Comparison of ENCODE assay signal across 25 cellular contexts in the genomic region with DNA sequence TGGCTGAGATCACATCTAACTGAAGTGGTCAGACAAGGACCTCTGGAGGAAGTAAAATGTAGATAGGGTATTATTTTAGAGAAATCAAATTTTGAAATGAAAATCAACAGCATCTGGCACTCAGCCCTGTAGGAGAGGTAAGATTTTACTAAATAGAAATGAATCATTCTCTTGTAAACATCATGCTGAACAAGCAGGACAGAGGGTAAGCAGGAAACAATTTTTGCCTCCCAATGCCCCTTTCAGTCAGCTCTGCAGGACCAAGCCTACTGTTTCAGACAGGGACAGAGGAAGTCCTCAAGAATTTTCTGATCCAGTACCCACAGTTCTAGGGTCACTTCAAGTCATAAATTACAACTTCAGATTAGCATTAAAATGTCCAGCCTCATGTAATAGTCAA.
DNase-seq lines count a peak whose midpoint lies in the region; ATAC-seq and TF ChIP-seq lines count a peak whose summit lies in the region.
"Had no signal": no experiment of that assay in that cellular context is flagged by ENCODE, and none has a peak within 500 bp of the region (broad histone marks: within the 10 kb centered on the region; RNA-seq: fewer than 3 reads in every experiment).

No MANE protein-coding gene starts in this region.

- H3K27me3 ChIP-seq in OCI-LY3 (ENCODE audit: low read depth, low read length): no peaks in the 10 kb centered on the region
- H3K27me3 ChIP-seq: BE2C, colonic mucosa, ovary, upper lobe of left lung had no signal

- ATAC-seq in activated T-cell treated with anti-CD3 and anti-CD28 coated beads, Interleukin-2, amount 50 U/mL, for 4 hours: no peak
- no peak for ATAC-seq in GM19397 (IDR thresholded peaks at IDR 0.05; ENCODE audit: unreplicated experiment)

- no peak overlapping the region for H2AFZ ChIP-seq in OCI-LY3 (ENCODE audit: low read depth, low read length)

- H3K27me3 Mint-ChIP-seq in activated T-cell treated with anti-CD3 and anti-CD28 coated beads, Interleukin-2, amount 50 U/mL, for 24 hours: peaks cover 12% of the 10 kb centered on the region
- no peaks in the 10 kb centered on the region for H3K27me3 Mint-ChIP-seq in activated T-cell treated with anti-CD3 and anti-CD28 coated beads, Interleukin-2, amount 50 U/mL, for 4 hours (ENCODE audit: low read depth)
- H3K27me3 Mint-ChIP-seq in activated T-helper 2 cell treated with anti-CD3 and anti-CD28 coated beads, Interferon-gamma antibody, Interleukin-2, Interleukin-4, amounts not matched to agents 10 μg/mL and 5 μg/mL and 100 μg/mL, durations not matched to agents 14 hours and 24 hours and 36 hours (ENCODE audit: low read depth): peaks cover 23% of the 10 kb centered on the region

- no peak overlapping the region for H3K27ac ChIP-seq in OCI-LY3 (ENCODE audit: low read length)
- H3K27ac ChIP-seq: colonic mucosa, ovary, upper lobe of left lung had no signal

- DNase-seq in activated T-cell treated with anti-CD3 and anti-CD28 coated beads, Interleukin-2, amount 50 U/mL, for 24 hours: no peak
- DNase-seq in activated T-cell treated with anti-CD3 and anti-CD28 coated beads, Interleukin-2, amount 50 U/mL, for 4 hours: no peak
- DNase-seq in activated T-helper 2 cell treated with anti-CD3 and anti-CD28 coated beads, Interferon-gamma antibody, Interleukin-2, Interleukin-4, amounts not matched to agents 10 μg/mL and 5 μg/mL and 100 μg/mL, durations not matched to agents 14 hours and 24 hours and 36 hours (ENCODE audit: low spot score): no peak
- DNase-seq in iris pigment epithelial cell (ENCODE audit: low read depth) (peak; percentile 25), midbrain (lab: John Stamatoyannopoulos, UW) (no peak), DMS79 (lab: John Stamatoyannopoulos, UW) (no peak)
- DNase-seq: ACHN; activated effector memory CD4-positive, alpha-beta T cell treated with Interleukin-2 at 50 U/mL for 16 hours; BE2C; colonic mucosa; effector CD8-positive, alpha-beta T cell; erythroblast; H9; mammary epithelial cell; MM.1S; NCI-H2081; NCI-H226; ovary; small intestine; stimulated activated CD4-positive, alpha-beta T cell treated with anti-CD3 and anti-CD28 coated beads, Interleukin-1b, Interleukin-23, amount 100 ng/mL, for 48 hours; substantia nigra; T-cell; upper lobe of left lung had no signal

- H3K4me3 ChIP-seq in OCI-LY3 (ENCODE audit: low read length): no peak overlapping the region
- H3K4me3 ChIP-seq: colonic mucosa, ovary, upper lobe of left lung had no signal

- H3K27ac Mint-ChIP-seq in activated T-cell treated with anti-CD3 and anti-CD28 coated beads, Interleukin-2, amount 50 U/mL, for 24 hours: peak overlapping the region; percentile 35
- peak overlapping the region; percentile 88 for H3K27ac Mint-ChIP-seq in activated T-helper 2 cell treated with anti-CD3 and anti-CD28 coated beads, Interferon-gamma antibody, Interleukin-2, Interleukin-4, amounts not matched to agents 10 μg/mL and 5 μg/mL and 100 μg/mL, durations not matched to agents 14 hours and 24 hours and 36 hours
- H3K27ac Mint-ChIP-seq: H9, T-cell had no signal

- H3K9me3 ChIP-seq in OCI-LY3 (ENCODE audit: insufficient read depth, low read length): no peaks in the 10 kb centered on the region
- H3K9me3 ChIP-seq: BE2C, colonic mucosa, ovary, upper lobe of left lung had no signal

- no peaks in the 10 kb centered on the region for H3K79me2 ChIP-seq in OCI-LY3 (ENCODE audit: low read length)

- intact Hi-C loops in activated T-helper 2 cell treated with anti-CD3 and anti-CD28 coated beads, Interferon-gamma antibody, Interleukin-2, Interleukin-4, amounts not matched to agents 10 μg/mL and 5 μg/mL and 100 μg/mL, durations not matched to agents 14 hours and 24 hours and 36 hours (cut with micrococcal nuclease): loop anchor here (2.0 kb wide), 1 partner anchor 50 kb away; no protein-coding TSS in a partner anchor

- no peaks in the 10 kb centered on the region for H4K20me1 ChIP-seq in OCI-LY3 (ENCODE audit: insufficient read depth, low read length)

- H3K9ac ChIP-seq in OCI-LY3 (ENCODE audit: low read length): no peak overlapping the region

- H3K36me3 Mint-ChIP-seq in activated T-cell treated with anti-CD3 and anti-CD28 coated beads, Interleukin-2, amount 50 U/mL, for 24 hours (ENCODE audit: low read depth): no peaks in the 10 kb centered on the region
- H3K36me3 Mint-ChIP-seq in activated T-cell treated with anti-CD3 and anti-CD28 coated beads, Interleukin-2, amount 50 U/mL, for 4 hours (ENCODE audit: insufficient read depth): no peaks in the 10 kb centered on the region
- H3K36me3 Mint-ChIP-seq in activated T-helper 2 cell treated with anti-CD3 and anti-CD28 coated beads, Interferon-gamma antibody, Interleukin-2, Interleukin-4, amounts not matched to agents 10 μg/mL and 5 μg/mL and 100 μg/mL, durations not matched to agents 14 hours and 24 hours and 36 hours (ENCODE audit: low read depth): peaks cover 8% of the 10 kb centered on the region
- H3K36me3 Mint-ChIP-seq: T-cell had no signal

- peaks cover 25% of the 10 kb centered on the region for H3K4me1 Mint-ChIP-seq in activated T-cell treated with anti-CD3 and anti-CD28 coated beads, Interleukin-2, amount 50 U/mL, for 24 hours (ENCODE audit: low read depth)
- H3K4me1 Mint-ChIP-seq in activated T-cell treated with anti-CD3 and anti-CD28 coated beads, Interleukin-2, amount 50 U/mL, for 4 hours (ENCODE audit: low read depth): peaks cover 14% of the 10 kb centered on the region
- H3K4me1 Mint-ChIP-seq in activated T-helper 2 cell treated with anti-CD3 and anti-CD28 coated beads, Interferon-gamma antibody, Interleukin-2, Interleukin-4, amounts not matched to agents 10 μg/mL and 5 μg/mL and 100 μg/mL, durations not matched to agents 14 hours and 24 hours and 36 hours (ENCODE audit: low read depth): peaks cover 37% of the 10 kb centered on the region
- H3K4me1 Mint-ChIP-seq: H9 had no signal

- H3K4me1 ChIP-seq in OCI-LY3 (ENCODE audit: low read length): peaks cover 59% of the 10 kb centered on the region
- H3K4me1 ChIP-seq: BE2C, colonic mucosa had no signal

- TF ChIP-seq CTCF in OCI-LY3 (IDR thresholded peaks at IDR 0.05; ENCODE audit: low read depth, low read length): peak; percentile 7; the same call in 1 of the 2 replicates

- peak overlapping the region; percentile 6; the same call in 1 of the 2 replicates for H3K4me2 ChIP-seq in OCI-LY3 (ENCODE audit: low read length)

- peaks cover 9% of the 10 kb centered on the region for H3K36me3 ChIP-seq in OCI-LY3 (replicated peaks; ENCODE audit: low read depth, low read length)
- H3K36me3 ChIP-seq: BE2C, colonic mucosa, ovary, upper lobe of left lung had no signal

- H3K4me3 Mint-ChIP-seq in activated T-cell treated with anti-CD3 and anti-CD28 coated beads, Interleukin-2, amount 50 U/mL, for 24 hours: no peak overlapping the region
- no peak overlapping the region for H3K4me3 Mint-ChIP-seq in activated T-cell treated with anti-CD3 and anti-CD28 coated beads, Interleukin-2, amount 50 U/mL, for 4 hours
- peak overlapping the region; percentile 31 for H3K4me3 Mint-ChIP-seq in activated T-helper 2 cell treated with anti-CD3 and anti-CD28 coated beads, Interferon-gamma antibody, Interleukin-2, Interleukin-4, amounts not matched to agents 10 μg/mL and 5 μg/mL and 100 μg/mL, durations not matched to agents 14 hours and 24 hours and 36 hours (ENCODE audit: low read depth)
- H3K4me3 Mint-ChIP-seq: H9, T-cell had no signal

- no peaks in the 10 kb centered on the region for H3K9me3 Mint-ChIP-seq in activated T-cell treated with anti-CD3 and anti-CD28 coated beads, Interleukin-2, amount 50 U/mL, for 24 hours
- H3K9me3 Mint-ChIP-seq in activated T-cell treated with anti-CD3 and anti-CD28 coated beads, Interleukin-2, amount 50 U/mL, for 4 hours: no peaks in the 10 kb centered on the region
- peaks cover 20% of the 10 kb centered on the region for H3K9me3 Mint-ChIP-seq in activated T-helper 2 cell treated with anti-CD3 and anti-CD28 coated beads, Interferon-gamma antibody, Interleukin-2, Interleukin-4, amounts not matched to agents 10 μg/mL and 5 μg/mL and 100 μg/mL, durations not matched to agents 14 hours and 24 hours and 36 hours
- H3K9me3 Mint-ChIP-seq: H9, T-cell had no signal
